31 cellular contexts compared by ENCODE assay signal in genomic region chr16:13014516-13014915, GRCh38.
DNase-seq lines count a peak whose midpoint lies in the region; ATAC-seq, FAIRE-seq and TF ChIP-seq lines count a peak whose summit lies in the region.
"Had no signal": no experiment of that assay in that cellular context is flagged by ENCODE, and none has a peak within 500 bp of the region (broad histone marks: within the 10 kb centered on the region; RNA-seq: fewer than 3 reads in every experiment).

No MANE protein-coding gene starts in this region.

- 82% methylated on average over 3 of the region's 3 CpGs for WGBS in mammary epithelial cell (ENCODE audit: low coverage, missing lambda C conversion rate)

- H3K27me3 Mint-ChIP-seq in MCF 10A (ENCODE audit: insufficient read depth, unreplicated experiment), result no peaks in the 10 kb centered on the region
- H3K27me3 Mint-ChIP-seq: activated naive CD8-positive, alpha-beta T cell treated with anti-CD3 and anti-CD28 coated beads, Interleukin-2, amount 50 U/mL, for 24 hours; central memory CD8-positive, alpha-beta T cell; dendritic cell treated with granulocyte-macrophage colony-stimulating factor and Interleukin-4, amounts not matched to agents 40 ng/mL and 50 ng/mL, for 4 days; stimulated activated naive CD8-positive, alpha-beta T cell treated with anti-CD3 and anti-CD28 coated beads, Interleukin-15, amount 100 ng/mL, for 72 hours had no signal

- no peaks in the 10 kb centered on the region for H3K36me3 ChIP-seq in breast epithelium
- H3K36me3 ChIP-seq in mammary epithelial cell (ENCODE audit: insufficient read depth, low read length), result no peaks in the 10 kb centered on the region
- H3K36me3 ChIP-seq: gastroesophageal sphincter, MG63, prostate gland had no signal

- ATAC-seq in GM21786 (IDR thresholded peaks at IDR 0.05; ENCODE audit: unreplicated experiment), result no peak
- ATAC-seq: activated naive CD8-positive, alpha-beta T cell treated with anti-CD3 and anti-CD28 coated beads, Interleukin-2, amount 50 U/mL, for 24 hours; gastroesophageal sphincter; left colon; Panc1; stimulated activated naive CD8-positive, alpha-beta T cell treated with anti-CD3 and anti-CD28 coated beads, Interleukin-15, amount 100 ng/mL, for 72 hours had no signal

- in situ Hi-C loops in mammary epithelial cell (cut with MboI; ENCODE audit: low sequenced_read_pairs in 2 of 2), result no loop called here

- dilution Hi-C loops in mammary epithelial cell (cut with HindIII; ENCODE audit: low sequenced_read_pairs), result no loop called here

- no peaks in the 10 kb centered on the region for H3K4me1 ChIP-seq in breast epithelium
- no peaks in the 10 kb centered on the region for H3K4me1 ChIP-seq in mammary epithelial cell (ENCODE audit: insufficient read depth, low read length)
- H3K4me1 ChIP-seq: gastroesophageal sphincter, prostate gland had no signal

- H2AFZ ChIP-seq in mammary epithelial cell (ENCODE audit: low read depth, low read length), result no peak overlapping the region

- DNase-seq in MCF 10A (ENCODE audit: unreplicated experiment) (peak; percentile 3), breast epithelium (ENCODE audit: low spot score in 2 of 2) (no peak), mammary epithelial cell (peak; percentile 44), iPS-NIHi7 (ENCODE audit: extremely low spot score) (peak; percentile 80), urothelium cell line (ENCODE audit: low spot score) (peak; percentile 63), HK-2 (ENCODE audit: unreplicated experiment) (no peak), NCI-H226 (no peak)
- DNase-seq: activated CD4-positive, alpha-beta T cell treated with anti-CD3 and anti-CD28 coated beads for 48 hours; activated gamma-delta T cell treated with Interleukin-2 at 50 U/mL for 16 hours; activated naive CD8-positive, alpha-beta T cell treated with anti-CD3 and anti-CD28 coated beads, Interleukin-2, amount 50 U/mL, for 24 hours; activated T-cell treated with anti-CD3 and anti-CD28 coated beads, Interleukin-2, amount 50 U/mL, for 24 hours; CD4-positive, alpha-beta memory T cell; DMS 273 treated with DMSO at 0.1 percent for 48 hours; left colon; mesenchymal stem cell; MG63; NCI-H1105 treated with DMSO at 0.1 percent for 48 hours; NCI-H1930; NK-92 treated with Interleukin-12 subunit alpha and Interleukin-12 subunit beta, amount 100 ng/mL, for 24 hours; SHP77; stimulated activated naive CD8-positive, alpha-beta T cell treated with anti-CD3 and anti-CD28 coated beads, Interleukin-15, amount 100 ng/mL, for 72 hours had no signal

- H3K36me3 Mint-ChIP-seq in MCF 10A (ENCODE audit: insufficient read depth, unreplicated experiment), result no peaks in the 10 kb centered on the region
- H3K36me3 Mint-ChIP-seq: CD4-positive, alpha-beta memory T cell had no signal

- H3K9me3 Mint-ChIP-seq in MCF 10A (ENCODE audit: unreplicated experiment), result peaks cover 9% of the 10 kb centered on the region
- H3K9me3 Mint-ChIP-seq: activated naive CD8-positive, alpha-beta T cell treated with anti-CD3 and anti-CD28 coated beads, Interleukin-2, amount 50 U/mL, for 24 hours; central memory CD8-positive, alpha-beta T cell; stimulated activated naive CD8-positive, alpha-beta T cell treated with anti-CD3 and anti-CD28 coated beads, Interleukin-15, amount 100 ng/mL, for 72 hours; T-helper 2 cell treated with Interferon-gamma antibody and Interleukin-4, amounts not matched to agents 5 μg/mL and 100 μg/mL, for 36 hours had no signal

- no peak overlapping the region for H3K9ac ChIP-seq in mammary epithelial cell (ENCODE audit: insufficient read depth, low read length)

- POLR2A ChIA-PET in MCF 10A (lab: Yijun Ruan, JAX), result no interaction called here

- no peaks in the 10 kb centered on the region for H4K20me1 ChIP-seq in mammary epithelial cell (ENCODE audit: insufficient read depth, low read length)

- H3K9me3 ChIP-seq in breast epithelium (no peaks in the 10 kb centered on the region), mammary epithelial cell (replicated peaks; ENCODE audit: insufficient read depth, low read length) (no peaks in the 10 kb centered on the region)
- H3K9me3 ChIP-seq: gastroesophageal sphincter, MG63, prostate gland had no signal

- TF ChIP-seq CTCF in MCF 10A (IDR thresholded peaks at IDR 0.05; ENCODE audit: unreplicated experiment) (no peak), breast epithelium (IDR thresholded peaks at IDR 0.05) (no peak), mammary epithelial cell (conservative IDR thresholded peaks at IDR 0.05 in 1 of 2, IDR thresholded peaks at IDR 0.05 in 1 of 2; ENCODE audit: extremely low read depth in 1 of 2, insufficient read depth in 1 of 2, low read depth in 1 of 2, low read length in 2 of 2) (no peak)

- BruUV-seq in MCF 10A (replicated peaks; lab: Mats Ljungman, UMichigan) (no TSS peak), mammary epithelial cell (replicated peaks; lab: Mats Ljungman, UMichigan) (no TSS peak)

- H3K27me3 ChIP-seq in breast epithelium (no peaks in the 10 kb centered on the region), mammary epithelial cell (ENCODE audit: insufficient read depth, low read length) (no peaks in the 10 kb centered on the region)
- H3K27me3 ChIP-seq: MG63 had no signal

- no peak overlapping the region for H3K4me3 Mint-ChIP-seq in MCF 10A (ENCODE audit: unreplicated experiment)
- H3K4me3 Mint-ChIP-seq: activated naive CD8-positive, alpha-beta T cell treated with anti-CD3 and anti-CD28 coated beads, Interleukin-2, amount 50 U/mL, for 24 hours; activated T-cell treated with anti-CD3 and anti-CD28 coated beads, Interleukin-2, amount 50 U/mL, for 24 hours; CD4-positive, alpha-beta memory T cell; central memory CD8-positive, alpha-beta T cell; dendritic cell treated with granulocyte-macrophage colony-stimulating factor and Interleukin-4, amounts not matched to agents 40 ng/mL and 50 ng/mL, for 4 days; stimulated activated naive CD8-positive, alpha-beta T cell treated with anti-CD3 and anti-CD28 coated beads, Interleukin-15, amount 100 ng/mL, for 72 hours; T-helper 2 cell treated with Interferon-gamma antibody and Interleukin-4, amounts not matched to agents 5 μg/mL and 100 μg/mL, for 36 hours had no signal

- TF ChIP-seq POLR2A in breast epithelium (IDR thresholded peaks at IDR 0.05), result no peak

- no peak overlapping the region for H3K4me3 ChIP-seq in breast epithelium
- no peak overlapping the region for H3K4me3 ChIP-seq in mammary epithelial cell (replicated peaks in 1 of 3; ENCODE audit: insufficient read depth in 1 of 3, low read depth in 2 of 3, low read length in 3 of 3)
- H3K4me3 ChIP-seq: gastroesophageal sphincter, MG63, prostate gland had no signal

- peaks cover 20% of the 10 kb centered on the region for H3K79me2 ChIP-seq in mammary epithelial cell (ENCODE audit: insufficient read depth, low read length)

- no peak overlapping the region for H3K4me2 ChIP-seq in mammary epithelial cell (ENCODE audit: insufficient read depth, low read depth, low read length)

- H3K27ac ChIP-seq in breast epithelium, result no peak overlapping the region
- H3K27ac ChIP-seq in mammary epithelial cell (ENCODE audit: insufficient read depth, low read depth, low read length), result no peak overlapping the region
- H3K27ac ChIP-seq: gastroesophageal sphincter, prostate gland had no signal

- FAIRE-seq in urothelium cell line (lab: Jason Lieb, UNC), result no peak
- FAIRE-seq: A204.1, endometrium, H54 had no signal

- H3K4me1 Mint-ChIP-seq in MCF 10A (ENCODE audit: insufficient read depth, unreplicated experiment), result no peaks in the 10 kb centered on the region
- H3K4me1 Mint-ChIP-seq: activated naive CD8-positive, alpha-beta T cell treated with anti-CD3 and anti-CD28 coated beads, Interleukin-2, amount 50 U/mL, for 24 hours; CD4-positive, alpha-beta memory T cell; central memory CD8-positive, alpha-beta T cell; stimulated activated naive CD8-positive, alpha-beta T cell treated with anti-CD3 and anti-CD28 coated beads, Interleukin-15, amount 100 ng/mL, for 72 hours had no signal

- no peak overlapping the region for H3K27ac Mint-ChIP-seq in MCF 10A (ENCODE audit: low read depth, unreplicated experiment)
- H3K27ac Mint-ChIP-seq: activated naive CD8-positive, alpha-beta T cell treated with anti-CD3 and anti-CD28 coated beads, Interleukin-2, amount 50 U/mL, for 24 hours; activated T-cell treated with anti-CD3 and anti-CD28 coated beads, Interleukin-2, amount 50 U/mL, for 24 hours; CD4-positive, alpha-beta memory T cell; dendritic cell treated with granulocyte-macrophage colony-stimulating factor and Interleukin-4, amounts not matched to agents 40 ng/mL and 50 ng/mL, for 4 days; stimulated activated naive CD8-positive, alpha-beta T cell treated with anti-CD3 and anti-CD28 coated beads, Interleukin-15, amount 100 ng/mL, for 72 hours; T-helper 2 cell treated with Interferon-gamma antibody and Interleukin-4, amounts not matched to agents 5 μg/mL and 100 μg/mL, for 36 hours had no signal

- CTCF ChIA-PET in MCF 10A (lab: Yijun Ruan, JAX), result no interaction called here
- CTCF ChIA-PET in mammary epithelial cell (lab: Charles Lee; ENCODE audit: low non-redundant PET), result no interaction called here

- intact Hi-C loops in MCF 10A (cut with micrococcal nuclease), result no loop called here
- intact Hi-C loops in breast epithelium (cut with DNase I; ENCODE audit: low total_unique reads), result no loop called here
- intact Hi-C loops in mammary epithelial cell (cut with micrococcal nuclease), result no loop called here

Comparison
In these comparisons a context has a peak if more than half of its experiments do, and no peak if none do; other contexts are left out.
1. DNase-seq: peak in MCF 10A (single experiment), mammary epithelial cell (single experiment), iPS-NIHi7 (single experiment) and urothelium cell line (single experiment); none in breast epithelium (0 of 2), HK-2 (single experiment) and NCI-H226 (single experiment).